In the genomic region with DNA sequence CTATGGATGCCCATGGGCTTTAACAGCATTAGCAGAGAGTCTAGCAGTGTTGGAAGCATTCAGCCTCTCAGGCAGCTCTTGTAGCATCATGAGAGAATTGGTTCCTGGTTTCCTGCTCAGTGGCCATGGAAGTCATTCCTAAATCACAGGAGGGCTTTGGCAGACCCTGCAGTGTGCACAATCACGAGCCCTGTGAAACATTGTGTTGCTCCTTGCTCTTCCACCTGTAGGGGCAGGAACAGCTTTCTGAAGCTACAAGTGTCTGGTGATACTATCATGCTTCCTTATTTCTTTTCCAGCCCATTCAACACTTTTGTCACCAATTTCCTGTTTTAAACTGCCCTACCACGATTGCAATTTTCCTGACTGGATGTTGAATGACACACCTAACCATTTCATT, we compare ENCODE assay signal across 2 cellular contexts.
TF ChIP-seq lines count a peak whose summit lies in the region.

No MANE protein-coding gene starts in this region.

TF ChIP-seq in HCT116, 20 proteins besides CTCF, POLR2A, EP300 and RAD21 (continued from another document):
- TF ChIP-seq, protein P1, sequence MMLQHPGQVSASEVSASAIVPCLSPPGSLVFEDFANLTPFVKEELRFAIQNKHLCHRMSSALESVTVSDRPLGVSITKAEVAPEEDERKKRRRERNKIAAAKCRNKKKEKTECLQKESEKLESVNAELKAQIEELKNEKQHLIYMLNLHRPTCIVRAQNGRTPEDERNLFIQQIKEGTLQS (IDR thresholded peaks at IDR 0.05): no peak
- TF ChIP-seq EZH2 (IDR thresholded peaks at IDR 0.05): no peak
- TF ChIP-seq EGR1 (IDR thresholded peaks at IDR 0.05; ENCODE audit: low read depth): no peak
- no peak for TF ChIP-seq SIN3A (IDR thresholded peaks at IDR 0.05; ENCODE audit: low read depth)
- TF ChIP-seq, protein P2, sequence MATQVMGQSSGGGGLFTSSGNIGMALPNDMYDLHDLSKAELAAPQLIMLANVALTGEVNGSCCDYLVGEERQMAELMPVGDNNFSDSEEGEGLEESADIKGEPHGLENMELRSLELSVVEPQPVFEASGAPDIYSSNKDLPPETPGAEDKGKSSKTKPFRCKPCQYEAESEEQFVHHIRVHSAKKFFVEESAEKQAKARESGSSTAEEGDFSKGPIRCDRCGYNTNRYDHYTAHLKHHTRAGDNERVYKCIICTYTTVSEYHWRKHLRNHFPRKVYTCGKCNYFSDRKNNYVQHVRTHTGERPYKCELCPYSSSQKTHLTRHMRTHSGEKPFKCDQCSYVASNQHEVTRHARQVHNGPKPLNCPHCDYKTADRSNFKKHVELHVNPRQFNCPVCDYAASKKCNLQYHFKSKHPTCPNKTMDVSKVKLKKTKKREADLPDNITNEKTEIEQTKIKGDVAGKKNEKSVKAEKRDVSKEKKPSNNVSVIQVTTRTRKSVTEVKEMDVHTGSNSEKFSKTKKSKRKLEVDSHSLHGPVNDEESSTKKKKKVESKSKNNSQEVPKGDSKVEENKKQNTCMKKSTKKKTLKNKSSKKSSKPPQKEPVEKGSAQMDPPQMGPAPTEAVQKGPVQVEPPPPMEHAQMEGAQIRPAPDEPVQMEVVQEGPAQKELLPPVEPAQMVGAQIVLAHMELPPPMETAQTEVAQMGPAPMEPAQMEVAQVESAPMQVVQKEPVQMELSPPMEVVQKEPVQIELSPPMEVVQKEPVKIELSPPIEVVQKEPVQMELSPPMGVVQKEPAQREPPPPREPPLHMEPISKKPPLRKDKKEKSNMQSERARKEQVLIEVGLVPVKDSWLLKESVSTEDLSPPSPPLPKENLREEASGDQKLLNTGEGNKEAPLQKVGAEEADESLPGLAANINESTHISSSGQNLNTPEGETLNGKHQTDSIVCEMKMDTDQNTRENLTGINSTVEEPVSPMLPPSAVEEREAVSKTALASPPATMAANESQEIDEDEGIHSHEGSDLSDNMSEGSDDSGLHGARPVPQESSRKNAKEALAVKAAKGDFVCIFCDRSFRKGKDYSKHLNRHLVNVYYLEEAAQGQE (IDR thresholded peaks at IDR 0.05; ENCODE audit: low read depth): no peak
- no peak for TF ChIP-seq SRF (IDR thresholded peaks at IDR 0.05; ENCODE audit: low read depth)

TF ChIP-seq in WTC11, 78 proteins besides CTCF, POLR2A, EP300 and RAD21 (continued from another document):
- TF ChIP-seq TEAD4 (CRISPR knock-in tag; IDR thresholded peaks at IDR 0.05) (no peak), ELF4 (CRISPR knock-in tag; IDR thresholded peaks at IDR 0.05; ENCODE audit: low read depth) (no peak), ZNF396 (CRISPR knock-in tag; IDR thresholded peaks at IDR 0.05; ENCODE audit: borderline replicate concordance) (no peak), ZNF219 (CRISPR knock-in tag; IDR thresholded peaks at IDR 0.05; ENCODE audit: borderline replicate concordance) (no peak), RORB (CRISPR knock-in tag; IDR thresholded peaks at IDR 0.05) (no peak), ETV6 (CRISPR knock-in tag; IDR thresholded peaks at IDR 0.05) (no peak), ZNF138 (CRISPR knock-in tag; conservative IDR thresholded peaks at IDR 0.05) (no peak), ZNF416 (CRISPR knock-in tag; IDR thresholded peaks at IDR 0.05) (no peak), CBFB (CRISPR knock-in tag; IDR thresholded peaks at IDR 0.05; ENCODE audit: low read depth) (no peak), ZNF232 (CRISPR knock-in tag; IDR thresholded peaks at IDR 0.05) (no peak), GTF2I (CRISPR knock-in tag; conservative IDR thresholded peaks at IDR 0.05) (no peak), SMAD4 (CRISPR knock-in tag; IDR thresholded peaks at IDR 0.05) (no peak)
- TF ChIP-seq, protein P3, sequence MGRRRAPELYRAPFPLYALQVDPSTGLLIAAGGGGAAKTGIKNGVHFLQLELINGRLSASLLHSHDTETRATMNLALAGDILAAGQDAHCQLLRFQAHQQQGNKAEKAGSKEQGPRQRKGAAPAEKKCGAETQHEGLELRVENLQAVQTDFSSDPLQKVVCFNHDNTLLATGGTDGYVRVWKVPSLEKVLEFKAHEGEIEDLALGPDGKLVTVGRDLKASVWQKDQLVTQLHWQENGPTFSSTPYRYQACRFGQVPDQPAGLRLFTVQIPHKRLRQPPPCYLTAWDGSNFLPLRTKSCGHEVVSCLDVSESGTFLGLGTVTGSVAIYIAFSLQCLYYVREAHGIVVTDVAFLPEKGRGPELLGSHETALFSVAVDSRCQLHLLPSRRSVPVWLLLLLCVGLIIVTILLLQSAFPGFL (CRISPR knock-in tag; IDR thresholded peaks at IDR 0.05; ENCODE audit: borderline replicate concordance): no peak
- TF ChIP-seq, protein P4, sequence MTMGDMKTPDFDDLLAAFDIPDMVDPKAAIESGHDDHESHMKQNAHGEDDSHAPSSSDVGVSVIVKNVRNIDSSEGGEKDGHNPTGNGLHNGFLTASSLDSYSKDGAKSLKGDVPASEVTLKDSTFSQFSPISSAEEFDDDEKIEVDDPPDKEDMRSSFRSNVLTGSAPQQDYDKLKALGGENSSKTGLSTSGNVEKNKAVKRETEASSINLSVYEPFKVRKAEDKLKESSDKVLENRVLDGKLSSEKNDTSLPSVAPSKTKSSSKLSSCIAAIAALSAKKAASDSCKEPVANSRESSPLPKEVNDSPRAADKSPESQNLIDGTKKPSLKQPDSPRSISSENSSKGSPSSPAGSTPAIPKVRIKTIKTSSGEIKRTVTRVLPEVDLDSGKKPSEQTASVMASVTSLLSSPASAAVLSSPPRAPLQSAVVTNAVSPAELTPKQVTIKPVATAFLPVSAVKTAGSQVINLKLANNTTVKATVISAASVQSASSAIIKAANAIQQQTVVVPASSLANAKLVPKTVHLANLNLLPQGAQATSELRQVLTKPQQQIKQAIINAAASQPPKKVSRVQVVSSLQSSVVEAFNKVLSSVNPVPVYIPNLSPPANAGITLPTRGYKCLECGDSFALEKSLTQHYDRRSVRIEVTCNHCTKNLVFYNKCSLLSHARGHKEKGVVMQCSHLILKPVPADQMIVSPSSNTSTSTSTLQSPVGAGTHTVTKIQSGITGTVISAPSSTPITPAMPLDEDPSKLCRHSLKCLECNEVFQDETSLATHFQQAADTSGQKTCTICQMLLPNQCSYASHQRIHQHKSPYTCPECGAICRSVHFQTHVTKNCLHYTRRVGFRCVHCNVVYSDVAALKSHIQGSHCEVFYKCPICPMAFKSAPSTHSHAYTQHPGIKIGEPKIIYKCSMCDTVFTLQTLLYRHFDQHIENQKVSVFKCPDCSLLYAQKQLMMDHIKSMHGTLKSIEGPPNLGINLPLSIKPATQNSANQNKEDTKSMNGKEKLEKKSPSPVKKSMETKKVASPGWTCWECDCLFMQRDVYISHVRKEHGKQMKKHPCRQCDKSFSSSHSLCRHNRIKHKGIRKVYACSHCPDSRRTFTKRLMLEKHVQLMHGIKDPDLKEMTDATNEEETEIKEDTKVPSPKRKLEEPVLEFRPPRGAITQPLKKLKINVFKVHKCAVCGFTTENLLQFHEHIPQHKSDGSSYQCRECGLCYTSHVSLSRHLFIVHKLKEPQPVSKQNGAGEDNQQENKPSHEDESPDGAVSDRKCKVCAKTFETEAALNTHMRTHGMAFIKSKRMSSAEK (CRISPR knock-in tag; IDR thresholded peaks at IDR 0.05; ENCODE audit: borderline replicate concordance): no peak
- TF ChIP-seq, protein P5, sequence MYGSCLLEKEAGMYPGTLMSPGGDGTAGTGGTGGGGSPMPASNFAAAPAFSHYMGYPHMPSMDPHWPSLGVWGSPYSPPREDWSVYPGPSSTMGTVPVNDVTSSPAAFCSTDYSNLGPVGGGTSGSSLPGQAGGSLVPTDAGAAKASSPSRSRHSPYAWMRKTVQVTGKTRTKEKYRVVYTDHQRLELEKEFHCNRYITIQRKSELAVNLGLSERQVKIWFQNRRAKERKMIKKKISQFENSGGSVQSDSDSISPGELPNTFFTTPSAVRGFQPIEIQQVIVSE (CRISPR knock-in tag; IDR thresholded peaks at IDR 0.05; ENCODE audit: borderline replicate concordance): no peak
- TF ChIP-seq, protein P6, sequence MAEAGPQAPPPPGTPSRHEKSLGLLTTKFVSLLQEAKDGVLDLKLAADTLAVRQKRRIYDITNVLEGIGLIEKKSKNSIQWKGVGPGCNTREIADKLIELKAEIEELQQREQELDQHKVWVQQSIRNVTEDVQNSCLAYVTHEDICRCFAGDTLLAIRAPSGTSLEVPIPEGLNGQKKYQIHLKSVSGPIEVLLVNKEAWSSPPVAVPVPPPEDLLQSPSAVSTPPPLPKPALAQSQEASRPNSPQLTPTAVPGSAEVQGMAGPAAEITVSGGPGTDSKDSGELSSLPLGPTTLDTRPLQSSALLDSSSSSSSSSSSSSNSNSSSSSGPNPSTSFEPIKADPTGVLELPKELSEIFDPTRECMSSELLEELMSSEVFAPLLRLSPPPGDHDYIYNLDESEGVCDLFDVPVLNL (CRISPR knock-in tag; IDR thresholded peaks at IDR 0.05; ENCODE audit: borderline replicate concordance, low read depth): no peak
- TF ChIP-seq, protein P7, sequence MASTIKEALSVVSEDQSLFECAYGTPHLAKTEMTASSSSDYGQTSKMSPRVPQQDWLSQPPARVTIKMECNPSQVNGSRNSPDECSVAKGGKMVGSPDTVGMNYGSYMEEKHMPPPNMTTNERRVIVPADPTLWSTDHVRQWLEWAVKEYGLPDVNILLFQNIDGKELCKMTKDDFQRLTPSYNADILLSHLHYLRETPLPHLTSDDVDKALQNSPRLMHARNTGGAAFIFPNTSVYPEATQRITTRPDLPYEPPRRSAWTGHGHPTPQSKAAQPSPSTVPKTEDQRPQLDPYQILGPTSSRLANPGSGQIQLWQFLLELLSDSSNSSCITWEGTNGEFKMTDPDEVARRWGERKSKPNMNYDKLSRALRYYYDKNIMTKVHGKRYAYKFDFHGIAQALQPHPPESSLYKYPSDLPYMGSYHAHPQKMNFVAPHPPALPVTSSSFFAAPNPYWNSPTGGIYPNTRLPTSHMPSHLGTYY (CRISPR knock-in tag; IDR thresholded peaks at IDR 0.05): no peak
